ENCODE assay signal across 14 cellular contexts in genomic region chr6:163712569-163712966, GRCh38.
A peak's percentile ranks its signal among the peaks of the same experiment; 100 is the strongest.
DNase-seq lines count a peak whose midpoint lies in the region; ATAC-seq and TF ChIP-seq lines count a peak whose summit lies in the region.
"Had no signal": no experiment of that assay in that cellular context is flagged by ENCODE, and none has a peak within 500 bp of the region (broad histone marks: within the 10 kb centered on the region; RNA-seq: fewer than 3 reads in every experiment).

No MANE protein-coding gene starts in this region.

- H4K20me1 ChIP-seq in OCI-LY7 (ENCODE audit: insufficient read depth, low read length): no peaks in the 10 kb centered on the region

- no TSS peak for BruUV-seq in OCI-LY7 (replicated peaks; lab: Mats Ljungman, UMichigan)

- H3K9me3 Mint-ChIP-seq in stimulated activated effector memory CD8-positive, alpha-beta T cell treated with anti-CD3 and anti-CD28 coated beads, Interleukin-12 subunit alpha, Interleukin-12 subunit beta, amount 100 ng/mL, for 72 hours: no peaks in the 10 kb centered on the region
- H3K9me3 Mint-ChIP-seq: CD8-positive, alpha-beta memory T cell had no signal

- TF ChIP-seq CTCF in OCI-LY7 (conservative IDR thresholded peaks at IDR 0.05; ENCODE audit: low read length) (no peak), foreskin fibroblast (IDR thresholded peaks at IDR 0.05; ENCODE audit: low read depth, low read length) (no peak)

- H3K9me2 ChIP-seq in OCI-LY7 (ENCODE audit: insufficient read depth, low read length): no peaks in the 10 kb centered on the region

- no peak overlapping the region for H3K4me3 Mint-ChIP-seq in stimulated activated effector memory CD8-positive, alpha-beta T cell treated with anti-CD3 and anti-CD28 coated beads, Interleukin-12 subunit alpha, Interleukin-12 subunit beta, amount 100 ng/mL, for 72 hours
- H3K4me3 Mint-ChIP-seq: activated naive CD8-positive, alpha-beta T cell had no signal

- peak overlapping the region; percentile 62 for H3K27ac ChIP-seq in OCI-LY7 (ENCODE audit: low read depth, low read length, poor library complexity, severe bottlenecking)
- H3K27ac ChIP-seq: KMS-11, parathyroid adenoma, SJSA1 had no signal

- POLR2A ChIA-PET in OCI-LY7 (lab: Charles Lee): interaction anchor here (0.6 to 5.0 kb wide), 12 partner anchors 9 to 203 kb away, joined by 3 to 38 read pairs (median 4); no protein-coding TSS in a partner anchor

- no peaks in the 10 kb centered on the region for H3K79me2 ChIP-seq in OCI-LY7 (ENCODE audit: insufficient read depth, low read depth, low read length)
- H3K79me2 ChIP-seq: parathyroid adenoma had no signal

- peaks cover 25% of the 10 kb centered on the region for H3K4me1 Mint-ChIP-seq in stimulated activated effector memory CD8-positive, alpha-beta T cell treated with anti-CD3 and anti-CD28 coated beads, Interleukin-12 subunit alpha, Interleukin-12 subunit beta, amount 100 ng/mL, for 72 hours

- no peaks in the 10 kb centered on the region for H3K36me3 Mint-ChIP-seq in stimulated activated effector memory CD8-positive, alpha-beta T cell treated with anti-CD3 and anti-CD28 coated beads, Interleukin-12 subunit alpha, Interleukin-12 subunit beta, amount 100 ng/mL, for 72 hours
- H3K36me3 Mint-ChIP-seq: activated naive CD8-positive, alpha-beta T cell had no signal

- no peaks in the 10 kb centered on the region for H3K36me3 ChIP-seq in OCI-LY7 (ENCODE audit: insufficient read depth, low read length)
- H3K36me3 ChIP-seq: SJSA1 had no signal

- no peaks in the 10 kb centered on the region for H3K9me3 ChIP-seq in OCI-LY7 (ENCODE audit: low read length)
- H3K9me3 ChIP-seq: SJSA1 had no signal

- no peak for DNase-seq in OCI-LY7 (ENCODE audit: low spot score)
- DNase-seq in left ventricle myocardium superior: no peak
- no peak for DNase-seq in stimulated activated effector memory CD8-positive, alpha-beta T cell treated with anti-CD3 and anti-CD28 coated beads, Interleukin-12 subunit alpha, Interleukin-12 subunit beta, amount 100 ng/mL, for 72 hours (ENCODE audit: low spot score in 2 of 2)
- DNase-seq in inferior parietal cortex (ENCODE audit: extremely low spot score): no peak
- DNase-seq in foreskin fibroblast: no peak
- DNase-seq in NCI-H187 treated with DMSO at 0.1 percent for 48 hours (lab: John Stamatoyannopoulos, UW): no peak
- DNase-seq: activated CD4-positive, alpha-beta T cell treated with anti-CD3 and anti-CD28 coated beads for 48 hours had no signal

- CTCF ChIA-PET in OCI-LY7 (lab: Charles Lee; ENCODE audit: unreplicated experiment): interaction anchor here (1.0 to 1.1 kb wide), 2 partner anchors 27 to 43 kb away, joined by 3 to 5 read pairs; no protein-coding TSS in a partner anchor

- intact Hi-C loops in OCI-LY7 (cut with micrococcal nuclease; ENCODE audit: unreplicated experiment): loop anchor here (1.0 kb wide), 2 partner anchors 44 to 45 kb away; no protein-coding TSS in a partner anchor
- intact Hi-C loops in left ventricle myocardium superior (cut with micrococcal nuclease): no loop called here

- H3K4me2 ChIP-seq in OCI-LY7 (ENCODE audit: low read length): peak overlapping the region; percentile 65
- H3K4me2 ChIP-seq: KMS-11 had no signal

- H3K27ac Mint-ChIP-seq in stimulated activated effector memory CD8-positive, alpha-beta T cell treated with anti-CD3 and anti-CD28 coated beads, Interleukin-12 subunit alpha, Interleukin-12 subunit beta, amount 100 ng/mL, for 72 hours: no peak overlapping the region
- H3K27ac Mint-ChIP-seq: activated naive CD8-positive, alpha-beta T cell; CD8-positive, alpha-beta memory T cell had no signal

- peak; percentile 1 for ATAC-seq in GM18868 (IDR thresholded peaks at IDR 0.05; ENCODE audit: unreplicated experiment)
- peak; percentile 2 for ATAC-seq in left ventricle myocardium superior
- peak; percentile 18 for ATAC-seq in stimulated activated effector memory CD8-positive, alpha-beta T cell treated with anti-CD3 and anti-CD28 coated beads, Interleukin-12 subunit alpha, Interleukin-12 subunit beta, amount 100 ng/mL, for 72 hours
- ATAC-seq in HG02588 (IDR thresholded peaks at IDR 0.05; ENCODE audit: unreplicated experiment): no peak

- peak overlapping the region; percentile 25 for H3K4me3 ChIP-seq in OCI-LY7 (ENCODE audit: low read depth, low read length, poor library complexity, severe bottlenecking)
- no peak overlapping the region for H3K4me3 ChIP-seq in foreskin fibroblast (ENCODE audit: low read depth in 1 of 2, low read length in 2 of 2)
- H3K4me3 ChIP-seq: SJSA1 had no signal

- H2AFZ ChIP-seq in OCI-LY7 (ENCODE audit: low read length): peak overlapping the region; percentile 87; the same call in 1 of the 2 replicates
- H2AFZ ChIP-seq: parathyroid adenoma had no signal

- H3K4me1 ChIP-seq in OCI-LY7 (ENCODE audit: insufficient read depth, low read length, poor library complexity, severe bottlenecking): peaks cover 75% of the 10 kb centered on the region
- H3K4me1 ChIP-seq: parathyroid adenoma had no signal
